15 cellular contexts compared by ENCODE assay signal in the genomic region with DNA sequence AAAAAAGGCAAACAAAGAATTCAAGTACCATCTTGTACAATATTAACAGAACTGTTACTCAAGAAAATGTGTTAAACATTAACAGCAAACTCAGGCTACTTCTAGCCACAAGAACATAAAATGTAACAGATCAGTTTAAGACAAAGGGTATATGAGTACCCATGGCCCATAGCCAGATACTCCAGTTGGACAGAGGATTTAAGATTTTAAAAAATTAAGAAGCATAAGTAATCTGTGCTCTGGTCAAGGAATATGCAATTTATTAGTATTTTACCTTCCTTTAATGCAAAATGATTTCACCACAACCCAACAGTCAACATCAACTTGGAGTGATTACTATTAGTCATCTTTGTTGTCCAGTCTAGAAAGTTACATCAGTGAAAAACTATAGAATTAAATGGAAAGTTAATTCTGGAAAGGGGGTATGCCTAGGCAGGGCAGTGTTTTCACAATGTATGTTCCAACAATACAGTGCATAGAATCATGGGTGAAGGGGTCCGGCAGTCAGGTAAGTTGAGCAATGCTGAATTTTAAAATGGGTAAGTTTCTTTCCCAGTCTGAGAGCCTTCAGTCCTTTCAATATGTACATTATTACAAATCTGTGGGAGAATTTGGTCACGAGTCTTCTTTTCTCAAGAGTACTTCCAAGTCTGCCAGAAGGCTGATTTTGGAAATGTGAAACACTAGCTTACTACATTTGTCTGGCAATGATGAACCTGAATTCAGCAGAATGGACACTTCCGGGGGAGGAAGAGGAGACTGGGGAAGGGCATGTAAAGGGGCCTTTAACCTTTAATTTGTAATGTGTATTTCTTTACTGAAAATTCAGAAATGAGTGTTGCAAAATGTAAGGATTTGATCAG. TPM values are rescaled to one million over a fixed set of nuclear protein-coding genes. Genes with fewer than 3 reads are reported as not detected.
DNase-seq lines count a peak whose midpoint lies in the region; ATAC-seq and TF ChIP-seq lines count a peak whose summit lies in the region.
"Had no signal": no experiment of that assay in that cellular context is flagged by ENCODE, and none has a peak within 500 bp of the region (broad histone marks: within the 10 kb centered on the region; RNA-seq: fewer than 3 reads in every experiment).

No MANE protein-coding gene starts in this region.

- H3K4me1 Mint-ChIP-seq in CD4-positive, CD25-positive, alpha-beta regulatory T cell, result peaks cover 25 to 45% (median 30%) of the 10 kb centered on the region in 4 donors
- H3K4me1 Mint-ChIP-seq in activated T-cell treated with anti-CD3 and anti-CD28 coated beads, Interleukin-2, amount 50 U/mL, for 4 hours (ENCODE audit: low read depth), result peaks cover 15% of the 10 kb centered on the region
- peaks cover under 1% of the 10 kb centered on the region for H3K4me1 Mint-ChIP-seq in activated CD8-positive, alpha-beta T cell treated with anti-CD3 and anti-CD28 coated beads, Interleukin-2, amount 10 ng/mL, durations not matched to agents 7 days and 5 days (ENCODE audit: low read depth)

- DNase-seq in CD4-positive, CD25-positive, alpha-beta regulatory T cell, result no peak
- DNase-seq in kidney epithelial cell (ENCODE audit: low read depth), result peak; percentile 82
- DNase-seq in activated T-cell treated with anti-CD3 and anti-CD28 coated beads, Interleukin-2, amount 50 U/mL, for 4 hours, result no peak
- DNase-seq in NCI-H2227 treated with DMSO at 0.1 percent for 48 hours (lab: John Stamatoyannopoulos, UW), result no peak
- no peak for DNase-seq in T-helper 9 cell
- no peak for DNase-seq in activated CD8-positive, alpha-beta T cell treated with anti-CD3 and anti-CD28 coated beads, Interleukin-2, amount 10 ng/mL, durations not matched to agents 7 days and 5 days
- DNase-seq: activated CD8-positive, alpha-beta memory T cell treated with anti-CD3 and anti-CD28 coated beads for 24 hours; amniotic stem cell; NCI-H1048; NCI-H82; ovary; SW 1271 had no signal

- TF ChIP-seq CTCF in kidney epithelial cell (IDR thresholded peaks at IDR 0.05; ENCODE audit: insufficient read depth, low read length, poor library complexity, severe bottlenecking), result no peak

- H3K36me3 Mint-ChIP-seq in CD4-positive, CD25-positive, alpha-beta regulatory T cell, result peaks cover 15% of the 10 kb centered on the region
- H3K36me3 Mint-ChIP-seq in activated T-cell treated with anti-CD3 and anti-CD28 coated beads, Interleukin-2, amount 50 U/mL, for 4 hours (ENCODE audit: insufficient read depth), result peaks cover 36% of the 10 kb centered on the region
- H3K36me3 Mint-ChIP-seq in activated CD8-positive, alpha-beta T cell treated with anti-CD3 and anti-CD28 coated beads, Interleukin-2, amount 10 ng/mL, durations not matched to agents 7 days and 5 days (ENCODE audit: low read depth), result peaks cover 29% of the 10 kb centered on the region

- H3K27me3 ChIP-seq in CD4-positive, CD25-positive, alpha-beta regulatory T cell (ENCODE audit: control insufficient read depth, insufficient read depth, low read length), result no peaks in the 10 kb centered on the region
- no peaks in the 10 kb centered on the region for H3K27me3 ChIP-seq in kidney epithelial cell (ENCODE audit: control insufficient read depth, insufficient read depth, low read length)
- H3K27me3 ChIP-seq: ovary had no signal

- CTCF ChIA-PET in activated CD8-positive, alpha-beta T cell treated with anti-CD3 and anti-CD28 coated beads, Interleukin-2, amount 10 ng/mL, durations not matched to agents 7 days and 5 days (lab: Charles Lee), result no interaction called here

- H3K4me1 ChIP-seq in CD4-positive, CD25-positive, alpha-beta regulatory T cell (ENCODE audit: control insufficient read depth, insufficient read depth, low read length, poor library complexity, severe bottlenecking), result peaks cover 4% of the 10 kb centered on the region

- H3K4me3 ChIP-seq in CD4-positive, CD25-positive, alpha-beta regulatory T cell (ENCODE audit: low read depth, low read length), result no peak overlapping the region
- H3K4me3 ChIP-seq in kidney epithelial cell (ENCODE audit: low read depth, low read length), result no peak overlapping the region
- H3K4me3 ChIP-seq: ovary had no signal

- no peaks in the 10 kb centered on the region for H3K9me3 ChIP-seq in CD4-positive, CD25-positive, alpha-beta regulatory T cell (ENCODE audit: control insufficient read depth in 2 of 2, low read length in 2 of 2)
- H3K9me3 ChIP-seq: ovary had no signal

- H3K9me3 Mint-ChIP-seq in CD4-positive, CD25-positive, alpha-beta regulatory T cell, result no peaks in the 10 kb centered on the region
- no peaks in the 10 kb centered on the region for H3K9me3 Mint-ChIP-seq in activated T-cell treated with anti-CD3 and anti-CD28 coated beads, Interleukin-2, amount 50 U/mL, for 4 hours
- no peaks in the 10 kb centered on the region for H3K9me3 Mint-ChIP-seq in activated CD8-positive, alpha-beta T cell treated with anti-CD3 and anti-CD28 coated beads, Interleukin-2, amount 10 ng/mL, durations not matched to agents 7 days and 5 days (ENCODE audit: insufficient read depth)

- no peak overlapping the region for H3K27ac ChIP-seq in CD4-positive, CD25-positive, alpha-beta regulatory T cell (ENCODE audit: insufficient read depth, low read length, poor library complexity, severe bottlenecking)
- H3K27ac ChIP-seq: HL-60, ovary had no signal

- H3K36me3 ChIP-seq in CD4-positive, CD25-positive, alpha-beta regulatory T cell (ENCODE audit: control insufficient read depth, insufficient read depth, low read length), result peaks cover 9% of the 10 kb centered on the region
- H3K36me3 ChIP-seq in kidney epithelial cell (ENCODE audit: control insufficient read depth, insufficient read depth, low read length), result no peaks in the 10 kb centered on the region
- H3K36me3 ChIP-seq: ovary had no signal

- H3K27me3 Mint-ChIP-seq in CD4-positive, CD25-positive, alpha-beta regulatory T cell, result no peaks in the 10 kb centered on the region
- H3K27me3 Mint-ChIP-seq in activated T-cell treated with anti-CD3 and anti-CD28 coated beads, Interleukin-2, amount 50 U/mL, for 4 hours (ENCODE audit: low read depth), result no peaks in the 10 kb centered on the region
- H3K27me3 Mint-ChIP-seq in activated CD8-positive, alpha-beta T cell treated with anti-CD3 and anti-CD28 coated beads, Interleukin-2, amount 10 ng/mL, durations not matched to agents 7 days and 5 days (ENCODE audit: low read depth), result no peaks in the 10 kb centered on the region

- H3K27ac Mint-ChIP-seq in CD4-positive, CD25-positive, alpha-beta regulatory T cell, result peak overlapping the region in 2 of 3 donors; percentile 6 to 64
- H3K27ac Mint-ChIP-seq in activated CD8-positive, alpha-beta T cell treated with anti-CD3 and anti-CD28 coated beads, Interleukin-2, amount 10 ng/mL, durations not matched to agents 7 days and 5 days, result no peak overlapping the region

- POLR2A ChIA-PET in activated CD8-positive, alpha-beta T cell treated with anti-CD3 and anti-CD28 coated beads, Interleukin-2, amount 10 ng/mL, durations not matched to agents 7 days and 5 days (lab: Charles Lee), result no interaction called here

- ATAC-seq in CD4-positive, CD25-positive, alpha-beta regulatory T cell (ENCODE audit: low read depth in 2 of 2), result no peak
- peak; percentile 78 for ATAC-seq in GM21381 (IDR thresholded peaks at IDR 0.05; ENCODE audit: unreplicated experiment)
- peak; percentile 83 for ATAC-seq in HG03432 (IDR thresholded peaks at IDR 0.05; ENCODE audit: unreplicated experiment)
- ATAC-seq in activated T-cell treated with anti-CD3 and anti-CD28 coated beads, Interleukin-2, amount 50 U/mL, for 4 hours, result no peak
- no peak for ATAC-seq in activated CD8-positive, alpha-beta T cell treated with anti-CD3 and anti-CD28 coated beads, Interleukin-2, amount 10 ng/mL, durations not matched to agents 7 days and 5 days

- no peak overlapping the region for H3K4me3 Mint-ChIP-seq in CD4-positive, CD25-positive, alpha-beta regulatory T cell
- H3K4me3 Mint-ChIP-seq in activated T-cell treated with anti-CD3 and anti-CD28 coated beads, Interleukin-2, amount 50 U/mL, for 4 hours, result no peak overlapping the region
- H3K4me3 Mint-ChIP-seq in activated CD8-positive, alpha-beta T cell treated with anti-CD3 and anti-CD28 coated beads, Interleukin-2, amount 10 ng/mL, durations not matched to agents 7 days and 5 days, result no peak overlapping the region

RNA-seq across cellular contexts. Expression of gene SFT2D3, which starts 34.5 kb away (rescaled TPM):
- total RNA-seq in CD4-positive, CD25-positive, alpha-beta regulatory T cell, result 7.6 TPM
- 1 to 10 TPM; 1.4 to 4.5 (median 2.6) TPM for polyA plus RNA-seq in CD4-positive, CD25-positive, alpha-beta regulatory T cell
- 7.1 and 8.7 TPM in 2 replicates for total RNA-seq in kidney epithelial cell
- total RNA-seq in activated T-cell treated with anti-CD3 and anti-CD28 coated beads, Interleukin-2, amount 50 U/mL, for 4 hours, result 1 to 10 TPM; 6.4 TPM
- total RNA-seq in activated CD8-positive, alpha-beta T cell treated with anti-CD3 and anti-CD28 coated beads, Interleukin-2, amount 10 ng/mL, durations not matched to agents 7 days and 5 days, result 1 to 10 TPM; 4.8 to 5.5 TPM

Comparison
In these comparisons a context has a peak if more than half of its experiments do, and no peak if none do; other contexts are left out.
1. ATAC-seq: peak in GM21381 (single experiment) and HG03432 (single experiment); none in CD4-positive, CD25-positive, alpha-beta regulatory T cell (0 of 2), activated T-cell treated with anti-CD3 and anti-CD28 coated beads, Interleukin-2, amount 50 U/mL, for 4 hours (0 of 2) and activated CD8-positive, alpha-beta T cell treated with anti-CD3 and anti-CD28 coated beads, Interleukin-2, amount 10 ng/mL, durations not matched to agents 7 days and 5 days (single experiment).